Comparison of ENCODE assay signal across 21 cellular contexts in genomic region chr17:3017936-3018335, GRCh38. TPM values are rescaled to one million over a fixed set of nuclear protein-coding genes. Genes with fewer than 3 reads are reported as not detected.
DNase-seq lines count a peak whose midpoint lies in the region; FAIRE-seq and TF ChIP-seq lines count a peak whose summit lies in the region.
"Had no signal": no experiment of that assay in that cellular context is flagged by ENCODE, and none has a peak within 500 bp of the region (broad histone marks: within the 10 kb centered on the region; RNA-seq: fewer than 3 reads in every experiment).

No MANE protein-coding gene starts in this region.

- no peak overlapping the region for H3K9ac ChIP-seq in kidney (ENCODE audit: low read length in 2 of 2)

- no peaks in the 10 kb centered on the region for H3K27me3 Mint-ChIP-seq in Caco-2 (ENCODE audit: insufficient read depth, unreplicated experiment)
- H3K27me3 Mint-ChIP-seq in chondrocyte (ENCODE audit: low read depth): no peaks in the 10 kb centered on the region
- H3K27me3 Mint-ChIP-seq: CD4-positive, CD25-positive, alpha-beta regulatory T cell had no signal

- H3K27me3 ChIP-seq in Caco-2 (replicated peaks; ENCODE audit: control insufficient read depth, insufficient read depth, low read length) (no peaks in the 10 kb centered on the region), stomach (no peaks in the 10 kb centered on the region)

- peaks cover 18% of the 10 kb centered on the region for H3K9me3 Mint-ChIP-seq in Caco-2 (ENCODE audit: unreplicated experiment)
- H3K9me3 Mint-ChIP-seq in chondrocyte (ENCODE audit: low read depth): peaks cover 15% of the 10 kb centered on the region

- WGBS in stomach, 5 donors: 91 to 99% (median 97%) methylated on average over 12 to 15 of the region's 15 CpGs

- no TSS peak for BruUV-seq in Caco-2 (replicated peaks; lab: Mats Ljungman, UMichigan)

- H3K4me1 ChIP-seq in Caco-2: no peaks in the 10 kb centered on the region
- H3K4me1 ChIP-seq in kidney (ENCODE audit: control insufficient read depth in 1 of 2, insufficient read depth in 1 of 2, low read depth in 1 of 2, low read length in 2 of 2): no peaks in the 10 kb centered on the region
- H3K4me1 ChIP-seq in stomach: peaks cover 0 to under 1% (median 0%) of the 10 kb centered on the region in 4 donors

- no peak for TF ChIP-seq POLR2A in stomach (IDR thresholded peaks at IDR 0.05)

- H3K27ac ChIP-seq in kidney (ENCODE audit: low read depth in 2 of 2, low read length in 2 of 2) (no peak overlapping the region), stomach (no peak overlapping the region)
- H3K27ac ChIP-seq: C4-2B had no signal

- intact Hi-C loops in Caco-2 (cut with micrococcal nuclease; ENCODE audit: unreplicated experiment): no loop called here
- intact Hi-C loops in kidney (cut with DNase I): loop anchor here (10.0 kb wide), 1 partner anchor 193 kb away; no protein-coding TSS in a partner anchor
- intact Hi-C loops in posterior vena cava (cut with DNase I): loop anchor here in 1 of 2 donors (5.0 kb wide), 1 partner anchor 191 kb away; no protein-coding TSS in a partner anchor
- intact Hi-C loops in stomach (cut with DNase I; ENCODE audit: low total_unique reads): no loop called here

- H3K36me3 Mint-ChIP-seq in Caco-2 (ENCODE audit: insufficient read depth, unreplicated experiment) (peaks cover 50% of the 10 kb centered on the region), chondrocyte (ENCODE audit: low read depth) (peaks cover 13% of the 10 kb centered on the region)

- FAIRE-seq in kidney (lab: Jason Lieb, UNC): no peak
- FAIRE-seq in RCC 7860 (lab: Jason Lieb, UNC): no peak
- FAIRE-seq: D721Med, GM12892 had no signal

- CTCF ChIA-PET in Caco-2 (lab: Charles Lee): interaction anchor here (0.5 kb wide), 1 partner anchor 181 kb away, joined by 4 read pairs; no protein-coding TSS in a partner anchor

- H3K27ac Mint-ChIP-seq in Caco-2 (ENCODE audit: unreplicated experiment) (peak overlapping the region; percentile 34), chondrocyte (ENCODE audit: unreplicated experiment) (no peak overlapping the region)
- H3K27ac Mint-ChIP-seq: CD4-positive, CD25-positive, alpha-beta regulatory T cell; CD8-positive, alpha-beta T cell had no signal

- H3K36me3 ChIP-seq in Caco-2 (ENCODE audit: control insufficient read depth, insufficient read depth, low read length) (peaks cover 4% of the 10 kb centered on the region), kidney (ENCODE audit: control insufficient read depth in 1 of 2, insufficient read depth in 2 of 2, low read length in 2 of 2) (peaks cover 4 to 10% of the 10 kb centered on the region in 2 donors), stomach (peaks cover 28 to 93% (median 84%) of the 10 kb centered on the region in 4 donors)

- POLR2A ChIA-PET in Caco-2 (lab: Charles Lee): no interaction called here

- H3K4me3 Mint-ChIP-seq in Caco-2 (ENCODE audit: unreplicated experiment) (no peak overlapping the region), chondrocyte (ENCODE audit: unreplicated experiment) (no peak overlapping the region)
- H3K4me3 Mint-ChIP-seq: CD4-positive, CD25-positive, alpha-beta regulatory T cell; CD8-positive, alpha-beta T cell had no signal

- TF ChIP-seq EP300 in stomach (IDR thresholded peaks at IDR 0.05): no peak

- no peak for DNase-seq in Caco-2
- DNase-seq in chondrocyte (ENCODE audit: low spot score): peak; percentile 65
- DNase-seq in kidney: peak; percentile 61
- peak; percentile 70 for DNase-seq in posterior vena cava (ENCODE audit: low spot score)
- DNase-seq in stomach: no peak
- DNase-seq in RCC 7860 (ENCODE audit: low spot score): no peak
- DNase-seq: CD4-positive, CD25-positive, alpha-beta regulatory T cell; CD8-positive, alpha-beta T cell; DMS 273 treated with DMSO at 0.1 percent for 48 hours; DMS79; EL; GDM1; GOT3; H7; HCEC 1CT had no signal

- no peak for TF ChIP-seq CTCF in Caco-2 (IDR thresholded peaks at IDR 0.05; ENCODE audit: insufficient read depth in 1 of 2, low read depth in 1 of 2, low read length in 1 of 2, severe bottlenecking in 1 of 2, unreplicated experiment in 1 of 2)
- TF ChIP-seq CTCF in chondrocyte (IDR thresholded peaks at IDR 0.05): no peak
- TF ChIP-seq CTCF in kidney (IDR thresholded peaks at IDR 0.05; ENCODE audit: borderline replicate concordance, extremely low read depth, insufficient read depth): no peak
- no peak for TF ChIP-seq CTCF in stomach (IDR thresholded peaks at IDR 0.05)

- no peak overlapping the region for H3K4me3 ChIP-seq in Caco-2 (ENCODE audit: low read depth, low read length)
- H3K4me3 ChIP-seq in kidney (ENCODE audit: low read length in 2 of 2): no peak overlapping the region
- H3K4me3 ChIP-seq in stomach: no peak overlapping the region

- H3K9me3 ChIP-seq in Caco-2: no peaks in the 10 kb centered on the region
- peaks cover 0 to 3% of the 10 kb centered on the region in 2 donors for H3K9me3 ChIP-seq in kidney (ENCODE audit: control insufficient read depth in 1 of 2, low read length in 2 of 2)
- peaks cover 0 to 16% (median 7%) of the 10 kb centered on the region in 4 donors for H3K9me3 ChIP-seq in stomach

- H3K4me1 Mint-ChIP-seq in Caco-2 (ENCODE audit: low read depth, unreplicated experiment) (no peaks in the 10 kb centered on the region), chondrocyte (ENCODE audit: low read depth) (peaks cover 3% of the 10 kb centered on the region)
- H3K4me1 Mint-ChIP-seq: CD4-positive, CD25-positive, alpha-beta regulatory T cell had no signal

RNA-seq across cellular contexts. Expression of gene OR1D5, which starts 45.5 kb away (rescaled TPM):
- total RNA-seq in Caco-2 (2022) (not detected in 2 replicates), chondrocyte (not detected in 3 replicates), kidney (not detected), posterior vena cava (not detected), stomach (not detected)
- polyA plus RNA-seq in kidney (ENCODE audit: insufficient read depth, low read depth, low replicate concordance) (not detected), stomach (not detected)
- total RNA-seq: A172; A673; CD4-positive, CD25-positive, alpha-beta regulatory T cell; CD8-positive, alpha-beta T cell; H7 had no signal
- polyA plus RNA-seq: BJ; CD4-positive, CD25-positive, alpha-beta regulatory T cell had no signal

Comparison
In these comparisons a context has a peak if more than half of its experiments do, and no peak if none do; other contexts are left out.
1. DNase-seq: peak in chondrocyte (single experiment), kidney (single experiment) and posterior vena cava (single experiment); none in Caco-2 (0 of 2), stomach (single experiment) and RCC 7860 (single experiment).